ENCODE assay signal across 30 cellular contexts in genomic region chr18:49339146-49339545, GRCh38.
"Had no signal": no experiment of that assay in that cellular context is flagged by ENCODE, and none has a peak within 500 bp of the region (broad histone marks: within the 10 kb centered on the region; RNA-seq: fewer than 3 reads in every experiment).

No MANE protein-coding gene starts in this region.

- H3K4me1 Mint-ChIP-seq: neural crest cell had no signal

- H3K36me3 Mint-ChIP-seq: natural killer cell treated with Interleukin-12 subunit alpha and Interleukin-12 subunit beta and Interleukin-15 and Interleukin-18, amount 100 ng/mL, for 72 hours had no signal

- ATAC-seq: left colon; left lung; lower lobe of right lung; mucosa of descending colon; naive thymus-derived CD4-positive, alpha-beta T cell; natural killer cell treated with Interleukin-12 subunit alpha and Interleukin-12 subunit beta and Interleukin-15 and Interleukin-18, amount 100 ng/mL, for 72 hours; pancreas; right cardiac atrium; sciatic nerve had no signal

- H3K27me3 ChIP-seq: left lung, pancreas, suprapubic skin, tibial artery, uterus had no signal

- H3K27ac ChIP-seq: left lung, lower lobe of right lung, pancreas, prostate gland, skin epidermis, suprapubic skin, thoracic aorta, tibial artery, uterus had no signal

- DNase-seq: hypothalamus; immature natural killer cell; kidney; left colon; left lung; lower lobe of right lung; midbrain; mucosa of descending colon; naive thymus-derived CD4-positive, alpha-beta T cell; nucleus accumbens; pancreas; posterior cingulate gyrus; retina; right cardiac atrium; stimulated activated CD4-positive, alpha-beta T cell treated with anti-CD3 and anti-CD28 coated beads, Interleukin-12 subunit alpha, Interleukin-12 subunit beta, amount 100 ng/mL, for 4 hours; stimulated activated CD4-positive, alpha-beta T cell treated with anti-CD3 and anti-CD28 coated beads, Interleukin-15, amount 100 ng/mL, for 24 hours; stimulated activated CD4-positive, alpha-beta T cell treated with anti-CD3 and anti-CD28 coated beads, Interleukin-2, amount 100 ng/mL, for 24 hours; stimulated activated CD4-positive, alpha-beta T cell treated with anti-CD3 and anti-CD28 coated beads, Interleukin-4, amount 100 ng/mL, for 1 hour; stimulated activated naive CD4-positive, alpha-beta T cell; tibial artery; uterus had no signal

- H3K27me3 Mint-ChIP-seq: naive thymus-derived CD4-positive, alpha-beta T cell; natural killer cell treated with Interleukin-12 subunit alpha and Interleukin-12 subunit beta and Interleukin-15 and Interleukin-18, amount 100 ng/mL, for 72 hours; stimulated activated naive CD8-positive, alpha-beta T cell treated with anti-CD3 and anti-CD28 coated beads, Interleukin-15, Interleukin-2, amounts not matched to agents 100 ng/mL and 50 ng/mL, for 24 hours; type B pancreatic cell had no signal

- H3K9me3 Mint-ChIP-seq: immature natural killer cell; naive thymus-derived CD4-positive, alpha-beta T cell; natural killer cell treated with Interleukin-12 subunit alpha and Interleukin-12 subunit beta and Interleukin-15 and Interleukin-18, amount 100 ng/mL, for 72 hours; stimulated activated naive CD8-positive, alpha-beta T cell treated with anti-CD3 and anti-CD28 coated beads, Interleukin-15, Interleukin-2, amounts not matched to agents 100 ng/mL and 50 ng/mL, for 24 hours had no signal

- H3K36me3 ChIP-seq: left lung, lower lobe of right lung, pancreas, prostate gland, suprapubic skin, thoracic aorta, tibial artery, uterus had no signal

- H3K9me3 ChIP-seq: left lung, lower lobe of right lung, mucosa of descending colon, pancreas, prostate gland, suprapubic skin, thoracic aorta, tibial artery, uterus had no signal

- H3K4me3 Mint-ChIP-seq: immature natural killer cell; naive thymus-derived CD4-positive, alpha-beta T cell; natural killer cell treated with Interleukin-12 subunit alpha and Interleukin-12 subunit beta and Interleukin-15 and Interleukin-18, amount 100 ng/mL, for 72 hours; neural crest cell; stimulated activated naive CD8-positive, alpha-beta T cell treated with anti-CD3 and anti-CD28 coated beads, Interleukin-15, Interleukin-2, amounts not matched to agents 100 ng/mL and 50 ng/mL, for 24 hours; type B pancreatic cell had no signal

- H3K4me1 ChIP-seq: left lung, lower lobe of right lung, prostate gland, suprapubic skin, uterus had no signal

- H3K27ac Mint-ChIP-seq: immature natural killer cell; naive thymus-derived CD4-positive, alpha-beta T cell; natural killer cell treated with Interleukin-12 subunit alpha and Interleukin-12 subunit beta and Interleukin-15 and Interleukin-18, amount 100 ng/mL, for 72 hours; stimulated activated naive CD8-positive, alpha-beta T cell treated with anti-CD3 and anti-CD28 coated beads, Interleukin-15, Interleukin-2, amounts not matched to agents 100 ng/mL and 50 ng/mL, for 24 hours; type B pancreatic cell had no signal

- H3K4me3 ChIP-seq: left lung, lower lobe of right lung, mucosa of descending colon, pancreas, prostate gland, skin epidermis, suprapubic skin, thoracic aorta, tibial artery, uterus had no signal
